19 cellular contexts compared by ENCODE assay signal in the genomic region with DNA sequence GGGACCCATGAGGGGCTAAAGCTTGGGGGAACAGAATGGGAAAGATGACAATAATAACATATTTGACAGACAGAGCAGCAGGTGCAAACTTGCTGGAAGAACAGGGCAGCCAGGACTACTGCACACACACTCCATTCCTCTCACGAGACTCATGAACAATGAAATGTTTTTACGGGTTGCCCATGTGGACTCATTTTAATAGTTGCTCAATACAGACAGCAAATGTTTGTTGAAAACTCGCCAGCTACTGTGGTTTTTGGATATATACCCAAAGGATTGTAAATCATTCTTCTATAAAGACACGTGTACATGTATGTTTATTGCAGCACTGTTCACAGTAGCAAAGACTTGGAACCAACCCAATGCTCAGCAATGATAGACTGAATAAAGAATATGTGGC.
DNase-seq lines count a peak whose midpoint lies in the region; TF ChIP-seq lines count a peak whose summit lies in the region.
"Had no signal": no experiment of that assay in that cellular context is flagged by ENCODE, and none has a peak within 500 bp of the region (broad histone marks: within the 10 kb centered on the region; RNA-seq: fewer than 3 reads in every experiment).

No MANE protein-coding gene starts in this region.

- TF ChIP-seq CTCF in AG10803 (conservative IDR thresholded peaks at IDR 0.05; ENCODE audit: low read length) (no peak), cardiac fibroblast (IDR thresholded peaks at IDR 0.05; ENCODE audit: low read depth, low read length) (no peak), foreskin fibroblast (IDR thresholded peaks at IDR 0.05; ENCODE audit: low read depth, low read length) (no peak)

- peak; percentile 52 for DNase-seq in AG10803 (ENCODE audit: low read depth)
- peak; percentile 46 for DNase-seq in NCI-H1092 (lab: John Stamatoyannopoulos, UW)
- DNase-seq in cardiac fibroblast (ENCODE audit: low read depth in 2 of 2): peak; percentile 20 to 71
- peak; percentile 24 to 49 for DNase-seq in foreskin fibroblast
- DNase-seq in islet precursor cell: no peak
- DNase-seq in GF-D8 (lab: John Stamatoyannopoulos, UW): no peak
- no peak for DNase-seq in stimulated activated naive CD4-positive, alpha-beta T cell (lab: John Stamatoyannopoulos, UW)
- DNase-seq in SHP77 treated with DMSO at 0.1 percent for 48 hours (lab: John Stamatoyannopoulos, UW): no peak
- DNase-seq: CD4-positive, alpha-beta T cell; DND-41; HFFc6; KBM-7; NCI-H1417 treated with DMSO at 0.1 percent for 48 hours; NCI-H2081 treated with DMSO at 0.1 percent for 48 hours; NCI-H2227 treated with DMSO at 0.1 percent for 48 hours; NCI-H526; NK-92 treated with Interleukin-12 subunit alpha and Interleukin-12 subunit beta, amount 100 ng/mL, for 24 hours; OCI-M1 had no signal

- H3K4me3 ChIP-seq in AG10803 (ENCODE audit: low read length) (no peak overlapping the region), cardiac fibroblast (replicated peaks in 1 of 2; ENCODE audit: low read depth in 2 of 2, low read length in 2 of 2) (no peak overlapping the region), foreskin fibroblast (ENCODE audit: low read depth in 1 of 2, low read length in 2 of 2) (no peak overlapping the region)
- H3K4me3 ChIP-seq: A549 had no signal

Comparison
In these comparisons a context has a peak if more than half of its experiments do, and no peak if none do; other contexts are left out.
1. DNase-seq: peak in AG10803 (single experiment), NCI-H1092 (single experiment), cardiac fibroblast (2 of 2) and foreskin fibroblast (2 of 2); none in islet precursor cell (single experiment), GF-D8 (single experiment), stimulated activated naive CD4-positive, alpha-beta T cell (0 of 6) and SHP77 treated with DMSO at 0.1 percent for 48 hours (single experiment).